ENCODE assay signal across 1 cellular context in genomic region chr1:153389394-153389793, GRCh38.
TF ChIP-seq lines count a peak whose summit lies in the region.

No MANE protein-coding gene starts in this region.

TF ChIP-seq in K562, 482 proteins besides CTCF, POLR2A, EP300 and RAD21:
- TF ChIP-seq EGR1 (conservative IDR thresholded peaks at IDR 0.05) (0 out of 2 replicates have a peak, but pooled peaks have one; percentile 14), CREBBP (IDR thresholded peaks at IDR 0.05; ENCODE audit: low read depth, low read length) (no peak), ARID3B (CRISPR knock-in tag; IDR thresholded peaks at IDR 0.05; ENCODE audit: borderline replicate concordance) (no peak), NCOA4 (IDR thresholded peaks at IDR 0.05; ENCODE audit: partially characterized antibody) (no peak), YY1 (IDR thresholded peaks at IDR 0.05; ENCODE audit: borderline replicate concordance in 1 of 3, control insufficient read depth in 1 of 3, extremely low read depth in 1 of 3, insufficient read depth in 3 of 3, insufficient read length in 1 of 3, insufficient replicate concordance in 2 of 3, low read depth in 1 of 3, low read length in 2 of 3) (no peak), SNIP1 (IDR thresholded peaks at IDR 0.05; ENCODE audit: low read depth) (no peak)
